ENCODE assay signal across 10 cellular contexts in the genomic region with DNA sequence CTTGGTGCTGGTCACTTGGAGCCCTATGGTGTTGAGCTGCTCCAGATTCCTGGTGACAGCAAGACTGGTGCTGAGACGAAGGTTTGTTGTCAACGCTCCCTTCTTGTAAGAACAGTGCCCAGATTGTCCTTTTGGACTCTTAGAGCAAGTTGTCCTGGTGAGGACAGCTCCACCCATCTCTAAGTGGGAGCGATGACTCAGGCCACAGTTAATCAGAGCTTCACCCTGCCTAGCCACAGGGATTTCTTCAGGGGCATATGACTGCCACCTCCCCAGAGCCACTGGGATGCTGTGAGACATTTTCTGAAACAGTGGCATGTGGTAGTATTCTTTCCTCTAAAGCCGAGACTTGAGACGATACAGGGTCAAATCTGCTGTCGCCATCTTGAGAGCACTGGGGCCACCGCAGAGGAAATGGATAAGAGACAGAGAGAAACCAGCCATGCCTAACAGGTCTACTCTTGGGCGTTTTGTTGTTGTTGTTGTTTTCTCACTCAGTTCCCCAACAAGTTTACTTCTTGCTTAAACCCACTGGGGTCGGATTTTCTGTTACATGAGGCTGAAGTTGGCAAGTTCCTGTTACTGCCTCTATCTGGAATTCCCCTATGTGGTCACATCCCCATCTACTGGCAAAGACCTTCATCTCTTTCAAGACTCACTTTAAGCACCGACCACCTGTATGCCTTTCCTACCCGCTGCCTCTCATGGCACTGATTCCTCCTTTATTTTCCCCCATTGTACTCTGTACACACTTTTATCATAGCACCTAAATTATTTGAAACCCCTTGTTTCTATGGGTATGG. TPM values are rescaled to one million over a fixed set of nuclear protein-coding genes. Genes with fewer than 3 reads are reported as not detected.
DNase-seq lines count a peak whose midpoint lies in the region; ATAC-seq, FAIRE-seq and TF ChIP-seq lines count a peak whose summit lies in the region.
"Had no signal": no experiment of that assay in that cellular context is flagged by ENCODE, and none has a peak within 500 bp of the region (broad histone marks: within the 10 kb centered on the region; RNA-seq: fewer than 3 reads in every experiment).

No MANE protein-coding gene starts in this region.

- H3K36me3 Mint-ChIP-seq in naive thymus-derived CD4-positive, alpha-beta T cell: no peaks in the 10 kb centered on the region
- no peaks in the 10 kb centered on the region for H3K36me3 Mint-ChIP-seq in activated T-cell treated with anti-CD3 and anti-CD28 coated beads, Interleukin-2, amount 50 U/mL, for 4 hours (ENCODE audit: insufficient read depth)
- H3K36me3 Mint-ChIP-seq: natural killer cell treated with Interleukin-12 subunit alpha and Interleukin-12 subunit beta and Interleukin-15 and Interleukin-18, amount 100 ng/mL, for 72 hours had no signal

- FAIRE-seq in GM12892 (lab: Jason Lieb, UNC) (peak; percentile 67), K562 (lab: Jason Lieb, UNC) (peak; percentile 73)

- H3K27me3 ChIP-seq in K562 (ENCODE audit: control insufficient read depth in 2 of 2, insufficient read depth in 2 of 2, low read length in 2 of 2): 0 out of 5 replicates have a peak, but pooled peaks cover 0 to 3% of the 10 kb centered on the region in 2 experiments
- no peaks in the 10 kb centered on the region for H3K27me3 ChIP-seq in naive thymus-derived CD4-positive, alpha-beta T cell (ENCODE audit: control insufficient read depth in 2 of 2, insufficient read depth in 2 of 2, low read length in 2 of 2)

- peak; percentile 63 to 77 for TF ChIP-seq RAD21 in K562 (CRISPR knock-in tag; conservative IDR thresholded peaks at IDR 0.05 in 1 of 2, IDR thresholded peaks at IDR 0.05 in 1 of 2)

- DNase-seq in GM12892 (ENCODE audit: insufficient read length): no peak
- DNase-seq in Jurkat, Clone E6-1 (ENCODE audit: low read depth, low spot score): peak; percentile 25
- DNase-seq in K562 (ENCODE audit: extremely low read depth in 1 of 4, low spot score in 3 of 4): peak in 2 of 4 experiments; percentile 35 to 49
- peak in 1 of 9 donors; percentile 7 for DNase-seq in naive thymus-derived CD4-positive, alpha-beta T cell
- no peak for DNase-seq in activated T-cell treated with anti-CD3 and anti-CD28 coated beads, Interleukin-2, amount 50 U/mL, for 4 hours
- no peak for DNase-seq in activated T-cell treated with anti-CD3 and anti-CD28 coated beads, Interleukin-2, amount 50 U/mL, for 1 hour
- DNase-seq in activated CD4-positive, CD25-positive, alpha-beta regulatory T cell treated with anti-CD3 and anti-CD28 coated beads, Interleukin-2, amount 50 U/mL, for 72 hours: no peak
- DNase-seq in KG1 (lab: John Stamatoyannopoulos, UW): no peak

- H3K36me3 ChIP-seq in K562 (ENCODE audit: control insufficient read depth, insufficient read depth, low read length): no peaks in the 10 kb centered on the region
- no peaks in the 10 kb centered on the region for H3K36me3 ChIP-seq in naive thymus-derived CD4-positive, alpha-beta T cell (ENCODE audit: control insufficient read depth in 2 of 3, insufficient read depth in 3 of 3, low read length in 3 of 3)

- H3K4me3 ChIP-seq in Jurkat, Clone E6-1 (ENCODE audit: low read length): no peak overlapping the region
- no peak overlapping the region for H3K4me3 ChIP-seq in K562
- no peak overlapping the region for H3K4me3 ChIP-seq in naive thymus-derived CD4-positive, alpha-beta T cell (ENCODE audit: low read length)

- H3K9ac ChIP-seq in K562 (ENCODE audit: insufficient read depth in 1 of 2, low read depth in 2 of 2, low read length in 2 of 2): no peak overlapping the region; a peak in 1 of 4 replicates

- peaks cover 23 to 39% (median 31%) of the 10 kb centered on the region in 5 donors for H3K27me3 Mint-ChIP-seq in naive thymus-derived CD4-positive, alpha-beta T cell
- peaks cover 35% of the 10 kb centered on the region for H3K27me3 Mint-ChIP-seq in activated T-cell treated with anti-CD3 and anti-CD28 coated beads, Interleukin-2, amount 50 U/mL, for 4 hours (ENCODE audit: low read depth)

- TF ChIP-seq CTCF in K562 (IDR thresholded peaks at IDR 0.05 in 2 of 3, conservative IDR thresholded peaks at IDR 0.05 in 1 of 3; ENCODE audit: insufficient read depth in 2 of 3, low read depth in 1 of 3, low read length in 3 of 3): peak; percentile 36 to 56 (median 53); a peak in 4 of 6 replicates

- H3K79me2 ChIP-seq in K562 (ENCODE audit: control insufficient read depth, insufficient read depth, low read length): no peaks in the 10 kb centered on the region

- BruUV-seq in K562 (replicated peaks; lab: Mats Ljungman, UMichigan): no TSS peak

- TF ChIP-seq POLR2A in GM12892 (IDR thresholded peaks at IDR 0.05; ENCODE audit: low read depth, low read length): no peak
- no peak for TF ChIP-seq POLR2A in K562 (conservative IDR thresholded peaks at IDR 0.05)

- peaks cover 0 to 7% (median 2%) of the 10 kb centered on the region in 7 donors for H3K4me1 Mint-ChIP-seq in naive thymus-derived CD4-positive, alpha-beta T cell
- peaks cover 4% of the 10 kb centered on the region for H3K4me1 Mint-ChIP-seq in activated T-cell treated with anti-CD3 and anti-CD28 coated beads, Interleukin-2, amount 50 U/mL, for 4 hours (ENCODE audit: low read depth)

- no peak for TF ChIP-seq EP300 in K562 (IDR thresholded peaks at IDR 0.05; ENCODE audit: low read length)

- no peak overlapping the region for H3K27ac ChIP-seq in K562 (ENCODE audit: extremely low read depth, low read depth, low read length)
- no peak overlapping the region for H3K27ac ChIP-seq in naive thymus-derived CD4-positive, alpha-beta T cell (ENCODE audit: low read depth, low read length)

- no peaks in the 10 kb centered on the region; a peak in 2 of 5 replicates for H3K4me1 ChIP-seq in K562 (replicated peaks in 1 of 2; ENCODE audit: control insufficient read depth in 2 of 2, insufficient read depth in 2 of 2, low read length in 2 of 2)
- H3K4me1 ChIP-seq in naive thymus-derived CD4-positive, alpha-beta T cell (ENCODE audit: control insufficient read depth in 2 of 2, insufficient read depth in 2 of 2, low read length in 2 of 2): no peaks in the 10 kb centered on the region

- in situ Hi-C loops in K562 (cut with MboI): loop anchor here (10.0 kb wide), 1 partner anchor 320 kb away; no protein-coding TSS in a partner anchor

- CTCF ChIA-PET in K562 (lab: Yijun Ruan, JAX; ENCODE audit: low intra/inter-chr PET ratio): interaction anchor here (1.9 kb wide), 1 partner anchor 318 kb away, joined by 13 read pairs; no protein-coding TSS in a partner anchor
- CTCF ChIA-PET in naive thymus-derived CD4-positive, alpha-beta T cell (lab: Charles Lee): no interaction called here

- H3K4me2 ChIP-seq in K562 (ENCODE audit: insufficient read depth, low read length): peak overlapping the region; percentile 40

- POLR2A ChIA-PET in K562 (lab: Yijun Ruan, JAX): interaction anchor here (0.6 kb wide), 1 partner anchor 20 kb away, joined by 3 read pairs; no protein-coding TSS in a partner anchor
- POLR2A ChIA-PET in naive thymus-derived CD4-positive, alpha-beta T cell (lab: Charles Lee): no interaction called here

- 7% methylated on average over 11 of the region's 11 CpGs for WGBS in K562 (ENCODE audit: insufficient coverage, low coverage, missing lambda C conversion rate)

- H3K4me3 Mint-ChIP-seq in naive thymus-derived CD4-positive, alpha-beta T cell: no peak overlapping the region
- no peak overlapping the region for H3K4me3 Mint-ChIP-seq in activated T-cell treated with anti-CD3 and anti-CD28 coated beads, Interleukin-2, amount 50 U/mL, for 4 hours
- H3K4me3 Mint-ChIP-seq: natural killer cell treated with Interleukin-12 subunit alpha and Interleukin-12 subunit beta and Interleukin-15 and Interleukin-18, amount 100 ng/mL, for 72 hours had no signal

- H3K27ac Mint-ChIP-seq in naive thymus-derived CD4-positive, alpha-beta T cell: no peak overlapping the region
- H3K27ac Mint-ChIP-seq: natural killer cell treated with Interleukin-12 subunit alpha and Interleukin-12 subunit beta and Interleukin-15 and Interleukin-18, amount 100 ng/mL, for 72 hours had no signal

- intact Hi-C loops in K562 (cut with micrococcal nuclease): loop anchor here (1.0 to 5.0 kb wide), 3 partner anchors 58 to 318 kb away; no protein-coding TSS in a partner anchor
- intact Hi-C loops in naive thymus-derived CD4-positive, alpha-beta T cell (cut with micrococcal nuclease): no loop called here

- peaks cover 0 to 2% (median 0%) of the 10 kb centered on the region in 11 donors for H3K9me3 Mint-ChIP-seq in naive thymus-derived CD4-positive, alpha-beta T cell
- no peaks in the 10 kb centered on the region for H3K9me3 Mint-ChIP-seq in activated T-cell treated with anti-CD3 and anti-CD28 coated beads, Interleukin-2, amount 50 U/mL, for 4 hours
- H3K9me3 Mint-ChIP-seq: natural killer cell treated with Interleukin-12 subunit alpha and Interleukin-12 subunit beta and Interleukin-15 and Interleukin-18, amount 100 ng/mL, for 72 hours had no signal

- peak overlapping the region; percentile 81 for H2AFZ ChIP-seq in K562 (ENCODE audit: low read depth, low read length)

- H3K9me3 ChIP-seq in K562 (replicated peaks; ENCODE audit: control insufficient read depth, insufficient read depth, low read depth, low read length): no peaks in the 10 kb centered on the region
- no peaks in the 10 kb centered on the region for H3K9me3 ChIP-seq in naive thymus-derived CD4-positive, alpha-beta T cell (ENCODE audit: control insufficient read depth in 2 of 3, low read length in 3 of 3)

- H3K9me1 ChIP-seq in K562 (ENCODE audit: control insufficient read depth, insufficient read depth, low read length): no peaks in the 10 kb centered on the region

- ATAC-seq in K562: peak; percentile 81
- ATAC-seq in naive thymus-derived CD4-positive, alpha-beta T cell: peak; percentile 60
- ATAC-seq in activated T-cell treated with anti-CD3 and anti-CD28 coated beads, Interleukin-2, amount 50 U/mL, for 4 hours: no peak

- H4K20me1 ChIP-seq in K562 (replicated peaks; ENCODE audit: control insufficient read depth, insufficient read depth, low read length): no peaks in the 10 kb centered on the region

RNA-seq across cellular contexts. Expression of a gene that starts 16.0 kb away (rescaled TPM):
- polyA plus RNA-seq in GM12892 (2012; ENCODE audit: missing spikeins): 0.59 TPM
- polyA plus RNA-seq in Jurkat, Clone E6-1 (2012; ENCODE audit: insufficient read depth, insufficient read length): 30.5 TPM
- 4.6 and 8.1 TPM in 2 replicates for total RNA-seq in K562 (2011; cell fraction: chromatin; rRNA removed; ENCODE audit: low replicate concordance)
- 3.2 and 3.3 TPM in 2 replicates for total RNA-seq in K562 (2011; cell fraction: nucleolus; rRNA removed)
- 6.0 and 6.3 TPM in 2 replicates for total RNA-seq in K562 (2011; cell fraction: nucleoplasm; rRNA removed)
- 0.73 and 0.86 TPM in 2 replicates for total RNA-seq in K562 (2014; rRNA removed)
- total RNA-seq in K562 (2014; rRNA removed; fragmentation: Illumina TruSeq; extraction: Trizol): 0.65 and 0.83 TPM in 2 replicates
- total RNA-seq in K562 (2015; rRNA removed; fragmentation: Illumina TruSeq; extraction: Trizol): 0.40 and 0.49 TPM in 2 replicates
- 0.49 and 1.0 TPM in 2 replicates for total RNA-seq in K562 (2021)
- 1.1 and 1.2 TPM in 2 replicates for polyA plus RNA-seq in K562 (2011; rRNA removed)
- polyA plus RNA-seq in K562 (2011; cell fraction: cytosol; rRNA removed): 0.58 and 0.73 TPM in 2 replicates
- polyA plus RNA-seq in K562 (2011; cell fraction: nucleus; rRNA removed): 0.76 and 0.98 TPM in 2 replicates
- polyA plus RNA-seq in K562 (2012): 0.18 and 0.29 TPM in 2 replicates
- 0.64 and 0.72 TPM in 2 replicates for polyA plus RNA-seq in K562 (2014; fragmentation: Illumina TruSeq; extraction: Trizol)
- polyA plus RNA-seq in K562 (2014; fragmentation: Nextera tagmentation; extraction: Ambion mirVana): under 1 TPM; 0.18 to 0.39 TPM
- 0.59 and 1.2 TPM in 2 replicates for polyA plus RNA-seq in K562 (2014; rRNA removed)
- polyA minus RNA-seq in K562 (2011; rRNA and poly(A)+ RNA removed): 0.91 and 1.2 TPM in 2 replicates
- polyA minus RNA-seq in K562 (2011; cell fraction: cytosol; rRNA and poly(A)+ RNA removed): not detected in 2 replicates
- polyA minus RNA-seq in K562 (2011; cell fraction: nucleus; rRNA and poly(A)+ RNA removed): 0.33 and 1.3 TPM in 2 replicates
- total RNA-seq in naive thymus-derived CD4-positive, alpha-beta T cell: not detected
- not detected for polyA plus RNA-seq in naive thymus-derived CD4-positive, alpha-beta T cell
- total RNA-seq in activated T-cell treated with anti-CD3 and anti-CD28 coated beads, Interleukin-2, amount 50 U/mL, for 4 hours: under 1 TPM; 0.21 to 0.57 (median 0.43) TPM
- total RNA-seq: natural killer cell treated with Interleukin-12 subunit alpha and Interleukin-12 subunit beta and Interleukin-15 and Interleukin-18, amount 100 ng/mL, for 72 hours had no signal

RNA-seq across cellular contexts. Expression of a gene that starts 58.6 kb away (rescaled TPM):
- polyA plus RNA-seq in GM12892 (2012; ENCODE audit: missing spikeins): not detected
- 0.95 TPM for polyA plus RNA-seq in Jurkat, Clone E6-1 (2012; ENCODE audit: insufficient read depth, insufficient read length)
- total RNA-seq in K562 (2011; cell fraction: chromatin; rRNA removed; ENCODE audit: low replicate concordance): 0.53 and 1.0 TPM in 2 replicates
- 1.4 and 2.0 TPM in 2 replicates for total RNA-seq in K562 (2011; cell fraction: nucleolus; rRNA removed)
- total RNA-seq in K562 (2011; cell fraction: nucleoplasm; rRNA removed): 0.92 and 1.8 TPM in 2 replicates
- 0.27 and 0.29 TPM in 2 replicates for total RNA-seq in K562 (2014; rRNA removed)
- 0.07 and 0.16 TPM in 2 replicates for total RNA-seq in K562 (2014; rRNA removed; fragmentation: Illumina TruSeq; extraction: Trizol)
- 0.04 TPM in 1 of 2 replicates, not detected in the other for total RNA-seq in K562 (2015; rRNA removed; fragmentation: Illumina TruSeq; extraction: Trizol)
- total RNA-seq in K562 (2021): 0.40 and 0.58 TPM in 2 replicates
- polyA plus RNA-seq in K562 (2011; rRNA removed): 0.12 and 0.39 TPM in 2 replicates
- 0.12 and 1.3 TPM in 2 replicates for polyA plus RNA-seq in K562 (2011; cell fraction: cytosol; rRNA removed)
- polyA plus RNA-seq in K562 (2011; cell fraction: nucleus; rRNA removed): 0.20 and 1.0 TPM in 2 replicates
- polyA plus RNA-seq in K562 (2012): 0.11 and 0.31 TPM in 2 replicates
- polyA plus RNA-seq in K562 (2014; fragmentation: Illumina TruSeq; extraction: Trizol): 0.21 and 0.22 TPM in 2 replicates
- under 1 TPM; 0.08 to 0.13 TPM for polyA plus RNA-seq in K562 (2014; fragmentation: Nextera tagmentation; extraction: Ambion mirVana)
- 0.33 and 0.47 TPM in 2 replicates for polyA plus RNA-seq in K562 (2014; rRNA removed)
- 0.18 and 0.39 TPM in 2 replicates for polyA minus RNA-seq in K562 (2011; rRNA and poly(A)+ RNA removed)
- not detected in 2 replicates for polyA minus RNA-seq in K562 (2011; cell fraction: cytosol; rRNA and poly(A)+ RNA removed)
- polyA minus RNA-seq in K562 (2011; cell fraction: nucleus; rRNA and poly(A)+ RNA removed): 0.27 and 0.56 TPM in 2 replicates
- not detected for total RNA-seq in naive thymus-derived CD4-positive, alpha-beta T cell
- polyA plus RNA-seq in naive thymus-derived CD4-positive, alpha-beta T cell: not detected
- not detected for total RNA-seq in activated T-cell treated with anti-CD3 and anti-CD28 coated beads, Interleukin-2, amount 50 U/mL, for 4 hours
- total RNA-seq: natural killer cell treated with Interleukin-12 subunit alpha and Interleukin-12 subunit beta and Interleukin-15 and Interleukin-18, amount 100 ng/mL, for 72 hours; urinary bladder had no signal

Comparison
In these comparisons a context has a peak if more than half of its experiments do, and no peak if none do; other contexts are left out.
1. ATAC-seq: peak in K562 (single experiment) and naive thymus-derived CD4-positive, alpha-beta T cell (single experiment); none in activated T-cell treated with anti-CD3 and anti-CD28 coated beads, Interleukin-2, amount 50 U/mL, for 4 hours (0 of 2).